24 cellular contexts compared by ENCODE assay signal in genomic region chr5:8870349-8870748, GRCh38.
"Had no signal": no experiment of that assay in that cellular context is flagged by ENCODE, and none has a peak within 500 bp of the region (broad histone marks: within the 10 kb centered on the region; RNA-seq: fewer than 3 reads in every experiment).

No MANE protein-coding gene starts in this region.

- DNase-seq: colonic mucosa; effector CD8-positive, alpha-beta T cell; foreskin melanocyte; heart right ventricle; hippocampal formation; immature natural killer cell; islet precursor cell; kidney glomerular epithelial cell; left colon; left ventricle myocardium superior; lower lobe of right lung; natural killer cell; psoas muscle; sigmoid colon; stimulated activated CD4-positive, alpha-beta T cell treated with anti-CD3 and anti-CD28 coated beads, Interleukin-2, amount 100 ng/mL, for 24 hours; stimulated activated CD4-positive, alpha-beta T cell treated with anti-CD3 and anti-CD28 coated beads, Interleukin-4, amount 100 ng/mL, for 24 hours; stimulated activated naive CD8-positive, alpha-beta T cell treated with anti-CD3 and anti-CD28 coated beads, Interleukin-15, Interleukin-2, amounts not matched to agents 100 U/mL and 50 U/mL, for 24 hours; substantia nigra; transverse colon; upper lobe of right lung; uterus had no signal

- H3K27me3 ChIP-seq: colonic mucosa, esophagus muscularis mucosa, heart right ventricle, sigmoid colon, transverse colon, upper lobe of right lung, uterus had no signal

- H3K27ac ChIP-seq: colonic mucosa, esophagus muscularis mucosa, heart right ventricle, lower lobe of right lung, psoas muscle, sigmoid colon, transverse colon, upper lobe of right lung, uterus had no signal

- ATAC-seq: heart right ventricle; left colon; left ventricle myocardium superior; lower lobe of right lung; natural killer cell; psoas muscle; right cardiac atrium; stimulated activated memory B cell treated with anti-CD40 and anti-IgM and Interleukin-4, amounts not matched to agents 10 μg/mL and 1 μg/mL and 100 μg/mL, for 72 hours; stimulated activated naive CD8-positive, alpha-beta T cell treated with anti-CD3 and anti-CD28 coated beads, Interleukin-15, Interleukin-2, amounts not matched to agents 100 U/mL and 50 U/mL, for 24 hours; upper lobe of right lung had no signal

- H3K4me1 ChIP-seq: colonic mucosa, esophagus muscularis mucosa, heart right ventricle, lower lobe of right lung, psoas muscle, sigmoid colon, transverse colon, upper lobe of right lung, uterus had no signal

- H3K4me3 ChIP-seq: colonic mucosa, esophagus muscularis mucosa, heart right ventricle, lower lobe of right lung, psoas muscle, sigmoid colon, transverse colon, upper lobe of right lung, uterus had no signal

- H3K9me3 ChIP-seq: colonic mucosa, esophagus muscularis mucosa, lower lobe of right lung, psoas muscle, sigmoid colon, transverse colon, upper lobe of right lung, uterus had no signal

- H3K36me3 ChIP-seq: colonic mucosa, esophagus muscularis mucosa, heart right ventricle, lower lobe of right lung, sigmoid colon, transverse colon, upper lobe of right lung, uterus had no signal
